9 cellular contexts compared by ENCODE assay signal in genomic region chr3:188578579-188579363, GRCh38.
DNase-seq lines count a peak whose midpoint lies in the region; ATAC-seq and TF ChIP-seq lines count a peak whose summit lies in the region.
"Had no signal": no experiment of that assay in that cellular context is flagged by ENCODE, and none has a peak within 500 bp of the region (broad histone marks: within the 10 kb centered on the region; RNA-seq: fewer than 3 reads in every experiment).

No MANE protein-coding gene starts in this region.

- H3K4me1 ChIP-seq in thoracic aorta (ENCODE audit: control insufficient read depth in 1 of 2, low read depth in 2 of 2) = peaks cover 64 to 91% of the 10 kb centered on the region in 2 donors

- peak overlapping the region; percentile 78 for H3K27ac Mint-ChIP-seq in activated T-cell treated with anti-CD3 and anti-CD28 coated beads, Interleukin-2, amount 50 U/mL, for 24 hours

- H3K4me1 Mint-ChIP-seq in activated T-cell treated with anti-CD3 and anti-CD28 coated beads, Interleukin-2, amount 50 U/mL, for 24 hours (ENCODE audit: low read depth) = peaks cover 24% of the 10 kb centered on the region

- no peak for DNase-seq in activated T-cell treated with anti-CD3 and anti-CD28 coated beads, Interleukin-2, amount 50 U/mL, for 24 hours
- no peak for DNase-seq in activated T-cell treated with anti-CD3 and anti-CD28 coated beads, Interleukin-2, amount 50 U/mL, for 1 hour
- DNase-seq in astrocyte of the cerebellum (ENCODE audit: low read depth) (peak; percentile 89), kidney tubule cell (ENCODE audit: low spot score) (peak; percentile 64), thoracic aorta (ENCODE audit: low spot score) (peak; percentile 68), RPMI8226 (no peak), retina (no peak), 8988T (no peak)
- DNase-seq: activated gamma-delta T cell had no signal

- no peaks in the 10 kb centered on the region for H3K27me3 Mint-ChIP-seq in activated T-cell treated with anti-CD3 and anti-CD28 coated beads, Interleukin-2, amount 50 U/mL, for 24 hours

- no peak for TF ChIP-seq CTCF in astrocyte of the cerebellum (IDR thresholded peaks at IDR 0.05; ENCODE audit: low read depth, low read length, missing control alignments)
- no peak for TF ChIP-seq CTCF in thoracic aorta (IDR thresholded peaks at IDR 0.05)

- H3K36me3 ChIP-seq in thoracic aorta = no peaks in the 10 kb centered on the region

- in situ Hi-C loops in astrocyte of the cerebellum (cut with HindIII; ENCODE audit: low sequenced_read_pairs) = no loop called here

- no peaks in the 10 kb centered on the region for H3K9me3 ChIP-seq in thoracic aorta

- H3K36me3 Mint-ChIP-seq in activated T-cell treated with anti-CD3 and anti-CD28 coated beads, Interleukin-2, amount 50 U/mL, for 24 hours (ENCODE audit: low read depth) = peaks cover 8% of the 10 kb centered on the region

- H3K4me3 Mint-ChIP-seq in activated T-cell treated with anti-CD3 and anti-CD28 coated beads, Interleukin-2, amount 50 U/mL, for 24 hours = no peak overlapping the region

- H3K4me3 ChIP-seq in astrocyte of the cerebellum (ENCODE audit: low read depth, low read length) (no peak overlapping the region), thoracic aorta (peak overlapping the region; percentile 18)

- H3K27me3 ChIP-seq in thoracic aorta (replicated peaks; ENCODE audit: insufficient read depth) = no peaks in the 10 kb centered on the region

- peak overlapping the region; percentile 77 to 79 for H3K27ac ChIP-seq in thoracic aorta

- H3K9me3 Mint-ChIP-seq in activated T-cell treated with anti-CD3 and anti-CD28 coated beads, Interleukin-2, amount 50 U/mL, for 24 hours = no peaks in the 10 kb centered on the region

- ATAC-seq in thoracic aorta (ENCODE audit: insufficient number of reproducible peaks, low FRiP score, low read depth) = peak; percentile 83

Comparison
In these comparisons a context has a peak if more than half of its experiments do, and no peak if none do; other contexts are left out.
1. DNase-seq: peak in astrocyte of the cerebellum (single experiment), kidney tubule cell (single experiment) and thoracic aorta (single experiment); none in activated T-cell treated with anti-CD3 and anti-CD28 coated beads, Interleukin-2, amount 50 U/mL, for 24 hours (single experiment), activated T-cell treated with anti-CD3 and anti-CD28 coated beads, Interleukin-2, amount 50 U/mL, for 1 hour (single experiment), RPMI8226 (single experiment), retina (single experiment) and 8988T (single experiment).